In genomic region chr6:169501128-169501527, GRCh38 we compare ENCODE assay signal across 20 cellular contexts.
DNase-seq lines count a peak whose midpoint lies in the region; ATAC-seq, FAIRE-seq and TF ChIP-seq lines count a peak whose summit lies in the region.
"Had no signal": no experiment of that assay in that cellular context is flagged by ENCODE, and none has a peak within 500 bp of the region (broad histone marks: within the 10 kb centered on the region; RNA-seq: fewer than 3 reads in every experiment).

No MANE protein-coding gene starts in this region.

- H3K9ac ChIP-seq in kidney (ENCODE audit: low read length in 2 of 2), result no peak overlapping the region

- H3K4me1 Mint-ChIP-seq in activated T-helper 1 cell treated with anti-CD3 and anti-CD28 coated beads, Interleukin-12 subunit alpha, Interleukin-12 subunit beta, Interleukin-2, Interleukin-4 antibody, amounts not matched to agents 30 ng/mL and 10 ng/mL and 1 ng/mL, durations not matched to agents 14 hours and 24 hours and 36 hours (ENCODE audit: low read depth), result no peaks in the 10 kb centered on the region
- H3K4me1 Mint-ChIP-seq: CD4-positive, CD25-positive, alpha-beta regulatory T cell; CD8-positive, alpha-beta memory T cell had no signal

- no peak overlapping the region for H3K4me3 ChIP-seq in kidney (ENCODE audit: low read length in 2 of 2)
- H3K4me3 ChIP-seq: GM12878 had no signal

- no peaks in the 10 kb centered on the region for H3K27me3 Mint-ChIP-seq in activated T-helper 1 cell treated with anti-CD3 and anti-CD28 coated beads, Interleukin-12 subunit alpha, Interleukin-12 subunit beta, Interleukin-2, Interleukin-4 antibody, amounts not matched to agents 30 ng/mL and 10 ng/mL and 1 ng/mL, durations not matched to agents 14 hours and 24 hours and 36 hours (ENCODE audit: insufficient read depth)
- H3K27me3 Mint-ChIP-seq: CD8-positive, alpha-beta memory T cell had no signal

- no peak for TF ChIP-seq CTCF in kidney (IDR thresholded peaks at IDR 0.05; ENCODE audit: borderline replicate concordance, extremely low read depth, insufficient read depth)

- no peaks in the 10 kb centered on the region for H3K36me3 Mint-ChIP-seq in activated T-helper 1 cell treated with anti-CD3 and anti-CD28 coated beads, Interleukin-12 subunit alpha, Interleukin-12 subunit beta, Interleukin-2, Interleukin-4 antibody, amounts not matched to agents 30 ng/mL and 10 ng/mL and 1 ng/mL, durations not matched to agents 14 hours and 24 hours and 36 hours (ENCODE audit: low read depth)
- H3K36me3 Mint-ChIP-seq: CD4-positive, CD25-positive, alpha-beta regulatory T cell had no signal

- intact Hi-C loops in kidney (cut with DNase I), result no loop called here
- intact Hi-C loops in sciatic nerve (cut with DNase I), result no loop called here
- intact Hi-C loops in activated T-helper 1 cell treated with anti-CD3 and anti-CD28 coated beads, Interleukin-12 subunit alpha, Interleukin-12 subunit beta, Interleukin-2, Interleukin-4 antibody, amounts not matched to agents 30 ng/mL and 10 ng/mL and 1 ng/mL, durations not matched to agents 14 hours and 24 hours and 36 hours (cut with micrococcal nuclease), result no loop called here

- no peak overlapping the region for H3K4me3 Mint-ChIP-seq in activated T-helper 1 cell treated with anti-CD3 and anti-CD28 coated beads, Interleukin-12 subunit alpha, Interleukin-12 subunit beta, Interleukin-2, Interleukin-4 antibody, amounts not matched to agents 30 ng/mL and 10 ng/mL and 1 ng/mL, durations not matched to agents 14 hours and 24 hours and 36 hours
- H3K4me3 Mint-ChIP-seq: CD4-positive, CD25-positive, alpha-beta regulatory T cell; CD8-positive, alpha-beta memory T cell; HFFc6 had no signal

- H3K9me3 Mint-ChIP-seq in activated T-helper 1 cell treated with anti-CD3 and anti-CD28 coated beads, Interleukin-12 subunit alpha, Interleukin-12 subunit beta, Interleukin-2, Interleukin-4 antibody, amounts not matched to agents 30 ng/mL and 10 ng/mL and 1 ng/mL, durations not matched to agents 14 hours and 24 hours and 36 hours, result no peaks in the 10 kb centered on the region
- H3K9me3 Mint-ChIP-seq: CD4-positive, CD25-positive, alpha-beta regulatory T cell; CD8-positive, alpha-beta memory T cell had no signal

- ATAC-seq in sciatic nerve, result peak; percentile 69
- ATAC-seq: GM12878 had no signal

- no peaks in the 10 kb centered on the region for H3K36me3 ChIP-seq in kidney (ENCODE audit: control insufficient read depth in 1 of 2, insufficient read depth in 2 of 2, low read length in 2 of 2)
- H3K36me3 ChIP-seq: BE2C had no signal

- no peak overlapping the region for H3K27ac ChIP-seq in kidney (ENCODE audit: low read depth in 2 of 2, low read length in 2 of 2)

- DNase-seq in Ammon's horn (ENCODE audit: low spot score) (peak; percentile 63), foreskin melanocyte (peak; percentile 5), kidney (peak; percentile 61), sciatic nerve (ENCODE audit: low spot score) (peak; percentile 65), ecto neural progenitor cell (ENCODE audit: low spot score) (no peak)
- DNase-seq in activated T-helper 1 cell treated with anti-CD3 and anti-CD28 coated beads, Interleukin-12 subunit alpha, Interleukin-12 subunit beta, Interleukin-2, Interleukin-4 antibody, amounts not matched to agents 30 ng/mL and 10 ng/mL and 1 ng/mL, durations not matched to agents 14 hours and 24 hours and 36 hours (ENCODE audit: low spot score), result no peak
- no peak for DNase-seq in activated T-cell treated with anti-CD3 and anti-CD28 coated beads, Interleukin-2, amount 50 U/mL, for 48 hours
- DNase-seq: 8988T; BE2C; CD4-positive, CD25-positive, alpha-beta regulatory T cell; COR-L47; DMS 273 treated with DMSO at 0.1 percent for 48 hours; DMS53; DND-41; EL; GOT3; HFFc6 had no signal

- no peaks in the 10 kb centered on the region for H3K4me1 ChIP-seq in kidney (ENCODE audit: control insufficient read depth in 1 of 2, insufficient read depth in 1 of 2, low read depth in 1 of 2, low read length in 2 of 2)
- H3K4me1 ChIP-seq: BE2C had no signal

- no peak overlapping the region for H3K27ac Mint-ChIP-seq in activated T-helper 1 cell treated with anti-CD3 and anti-CD28 coated beads, Interleukin-12 subunit alpha, Interleukin-12 subunit beta, Interleukin-2, Interleukin-4 antibody, amounts not matched to agents 30 ng/mL and 10 ng/mL and 1 ng/mL, durations not matched to agents 14 hours and 24 hours and 36 hours
- H3K27ac Mint-ChIP-seq: CD4-positive, CD25-positive, alpha-beta regulatory T cell; CD8-positive, alpha-beta memory T cell; HFFc6 had no signal

- FAIRE-seq in kidney (lab: Jason Lieb, UNC), result no peak
- FAIRE-seq: GM12878, HTR-8/SVneo had no signal

- H3K9me3 ChIP-seq in kidney (ENCODE audit: control insufficient read depth in 1 of 2, low read length in 2 of 2), result no peaks in the 10 kb centered on the region
- H3K9me3 ChIP-seq: BE2C had no signal

Comparison
In these comparisons a context has a peak if more than half of its experiments do, and no peak if none do; other contexts are left out.
1. DNase-seq: peak in Ammon's horn (single experiment), foreskin melanocyte (single experiment), kidney (single experiment) and sciatic nerve (single experiment); none in activated T-helper 1 cell treated with anti-CD3 and anti-CD28 coated beads, Interleukin-12 subunit alpha, Interleukin-12 subunit beta, Interleukin-2, Interleukin-4 antibody, amounts not matched to agents 30 ng/mL and 10 ng/mL and 1 ng/mL, durations not matched to agents 14 hours and 24 hours and 36 hours (single experiment), ecto neural progenitor cell (single experiment) and activated T-cell treated with anti-CD3 and anti-CD28 coated beads, Interleukin-2, amount 50 U/mL, for 48 hours (0 of 2).